In the genomic region with DNA sequence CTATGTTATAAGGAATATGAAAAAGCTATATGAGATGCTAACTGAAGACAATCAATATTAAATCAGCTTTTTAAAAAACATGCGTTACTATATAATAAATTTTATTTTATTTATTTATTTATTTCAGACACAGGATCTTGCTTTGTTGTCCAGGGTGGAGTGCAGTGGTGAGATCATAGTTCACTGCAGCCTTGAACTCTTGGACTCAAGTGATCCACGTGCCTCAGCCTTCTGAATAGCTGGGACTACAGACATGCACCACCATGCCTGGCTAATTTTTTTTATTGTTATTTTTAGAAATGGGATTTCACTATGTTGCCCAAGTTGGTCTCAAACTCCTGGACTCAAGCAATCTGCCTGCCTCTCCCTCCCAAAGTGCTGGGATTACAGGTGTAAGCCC, we compare ENCODE assay signal across 20 cellular contexts.
A peak's percentile ranks its signal among the peaks of the same experiment; 100 is the strongest.
DNase-seq lines count a peak whose midpoint lies in the region; ATAC-seq and TF ChIP-seq lines count a peak whose summit lies in the region.
"Had no signal": no experiment of that assay in that cellular context is flagged by ENCODE, and none has a peak within 500 bp of the region (broad histone marks: within the 10 kb centered on the region; RNA-seq: fewer than 3 reads in every experiment).

No MANE protein-coding gene starts in this region.

- CTCF ChIA-PET in activated CD8-positive, alpha-beta T cell treated with anti-CD3 and anti-CD28 coated beads, Interleukin-2, amount 10 ng/mL, durations not matched to agents 7 days and 5 days (lab: Charles Lee): interaction anchor here (0.6 to 5.2 kb wide), 10 partner anchors 17 to 199 kb away, joined by 3 to 86 read pairs (median 6); no protein-coding TSS in a partner anchor
- CTCF ChIA-PET in activated CD8-positive, alpha-beta T cell treated with anti-CD3 and anti-CD28 coated beads for 36 hours (lab: Charles Lee): interaction anchor here (0.8 to 5.6 kb wide), 17 partner anchors 16 to 202 kb away, joined by 3 to 79 read pairs (median 11); partner anchors contain the start of gene MYL12A

- no peaks in the 10 kb centered on the region for H3K9me3 Mint-ChIP-seq in activated CD8-positive, alpha-beta T cell treated with anti-CD3 and anti-CD28 coated beads, Interleukin-2, amount 10 ng/mL, durations not matched to agents 7 days and 5 days (ENCODE audit: insufficient read depth)
- H3K9me3 Mint-ChIP-seq in activated CD8-positive, alpha-beta T cell treated with anti-CD3 and anti-CD28 coated beads for 36 hours: no peaks in the 10 kb centered on the region
- H3K9me3 Mint-ChIP-seq: CD4-positive, CD25-positive, alpha-beta regulatory T cell; CD8-positive, alpha-beta T cell; HFFc6 had no signal

- H3K27ac ChIP-seq in esophagus muscularis mucosa (replicated peaks in 1 of 4): no peak overlapping the region
- H3K27ac ChIP-seq in liver (ENCODE audit: low read depth in 1 of 2, low read length in 2 of 2): no peak overlapping the region
- H3K27ac ChIP-seq in psoas muscle: peak overlapping the region; percentile 13
- H3K27ac ChIP-seq in WERI-Rb-1: no peak overlapping the region
- H3K27ac ChIP-seq: 22Rv1, BLaER1, C4-2B had no signal

- H3K4me3 Mint-ChIP-seq in activated CD8-positive, alpha-beta T cell treated with anti-CD3 and anti-CD28 coated beads, Interleukin-2, amount 10 ng/mL, durations not matched to agents 7 days and 5 days: no peak overlapping the region
- no peak overlapping the region for H3K4me3 Mint-ChIP-seq in activated CD8-positive, alpha-beta T cell treated with anti-CD3 and anti-CD28 coated beads for 36 hours
- H3K4me3 Mint-ChIP-seq: B cell; CD4-positive, CD25-positive, alpha-beta regulatory T cell; CD8-positive, alpha-beta T cell; HFFc6 had no signal

- H3K4me3 ChIP-seq in esophagus muscularis mucosa (no peak overlapping the region), liver (ENCODE audit: low read depth in 1 of 3, low read length in 3 of 3) (no peak overlapping the region), psoas muscle (no peak overlapping the region), WERI-Rb-1 (ENCODE audit: low read depth, low read length) (no peak overlapping the region)
- H3K4me3 ChIP-seq: BLaER1, HAP-1 had no signal

- TF ChIP-seq CTCF in activated CD8-positive, alpha-beta T cell treated with anti-CD3 and anti-CD28 coated beads for 36 hours (IDR thresholded peaks at IDR 0.05): no peak
- TF ChIP-seq CTCF in esophagus muscularis mucosa (IDR thresholded peaks at IDR 0.05) (no peak), liver (IDR thresholded peaks at IDR 0.05; ENCODE audit: low read depth, low read length, missing input control) (no peak), psoas muscle (IDR thresholded peaks at IDR 0.05) (no peak), WERI-Rb-1 (IDR thresholded peaks at IDR 0.05; ENCODE audit: low read depth, low read length) (no peak)

- H3K9me3 ChIP-seq in esophagus muscularis mucosa: no peaks in the 10 kb centered on the region
- H3K9me3 ChIP-seq in liver (ENCODE audit: control insufficient read depth in 4 of 4, low read length in 3 of 4): no peaks in the 10 kb centered on the region
- no peaks in the 10 kb centered on the region for H3K9me3 ChIP-seq in psoas muscle
- no peaks in the 10 kb centered on the region for H3K9me3 ChIP-seq in WERI-Rb-1 (ENCODE audit: severe bottlenecking)
- H3K9me3 ChIP-seq: BLaER1, Caco-2, HAP-1 had no signal

- no peaks in the 10 kb centered on the region for H3K27me3 Mint-ChIP-seq in activated CD8-positive, alpha-beta T cell treated with anti-CD3 and anti-CD28 coated beads, Interleukin-2, amount 10 ng/mL, durations not matched to agents 7 days and 5 days (ENCODE audit: low read depth)
- H3K27me3 Mint-ChIP-seq in activated CD8-positive, alpha-beta T cell treated with anti-CD3 and anti-CD28 coated beads for 36 hours: no peaks in the 10 kb centered on the region
- H3K27me3 Mint-ChIP-seq: B cell had no signal

- no peak for TF ChIP-seq POLR2A in esophagus muscularis mucosa (IDR thresholded peaks at IDR 0.05; ENCODE audit: low read depth)

- no peak overlapping the region for H3K27ac Mint-ChIP-seq in activated CD8-positive, alpha-beta T cell treated with anti-CD3 and anti-CD28 coated beads, Interleukin-2, amount 10 ng/mL, durations not matched to agents 7 days and 5 days
- no peak overlapping the region for H3K27ac Mint-ChIP-seq in activated CD8-positive, alpha-beta T cell treated with anti-CD3 and anti-CD28 coated beads for 36 hours
- H3K27ac Mint-ChIP-seq: B cell; CD4-positive, CD25-positive, alpha-beta regulatory T cell; CD8-positive, alpha-beta T cell; HFFc6 had no signal

- TF ChIP-seq EP300 in esophagus muscularis mucosa (IDR thresholded peaks at IDR 0.05): no peak

- H3K36me3 Mint-ChIP-seq in activated CD8-positive, alpha-beta T cell treated with anti-CD3 and anti-CD28 coated beads, Interleukin-2, amount 10 ng/mL, durations not matched to agents 7 days and 5 days (ENCODE audit: low read depth): no peaks in the 10 kb centered on the region
- peaks cover 1% of the 10 kb centered on the region for H3K36me3 Mint-ChIP-seq in activated CD8-positive, alpha-beta T cell treated with anti-CD3 and anti-CD28 coated beads for 36 hours (ENCODE audit: low read depth)

- no peak for TF ChIP-seq RAD21 in liver (IDR thresholded peaks at IDR 0.05)

- H3K27me3 ChIP-seq in esophagus muscularis mucosa (no peaks in the 10 kb centered on the region), liver (ENCODE audit: control insufficient read depth in 4 of 4, insufficient read depth in 4 of 4, low read length in 3 of 4) (no peaks in the 10 kb centered on the region), psoas muscle (ENCODE audit: insufficient read depth in 3 of 3, low read length in 2 of 3) (no peaks in the 10 kb centered on the region), WERI-Rb-1 (ENCODE audit: insufficient read depth, low read depth, severe bottlenecking) (no peaks in the 10 kb centered on the region)
- H3K27me3 ChIP-seq: BLaER1 had no signal

- WGBS in esophagus muscularis mucosa: 37% methylated on average over 2 of the region's 2 CpGs
- WGBS in liver: 13% methylated on average over 2 of the region's 2 CpGs
- WGBS in psoas muscle, 3 donors: 26 to 54% (median 41%) methylated on average over 2 of the region's 2 CpGs

- H3K36me3 ChIP-seq in esophagus muscularis mucosa (peaks cover 0 to 43% (median 21%) of the 10 kb centered on the region in 4 donors), liver (ENCODE audit: control insufficient read depth in 4 of 4, insufficient read depth in 3 of 4, low read depth in 1 of 4, low read length in 3 of 4) (peaks cover 0 to 6% (median 2%) of the 10 kb centered on the region in 4 donors), psoas muscle (ENCODE audit: insufficient read depth in 1 of 2, low read depth in 1 of 2) (peaks cover 0 to 90% of the 10 kb centered on the region in 2 donors), WERI-Rb-1 (no peaks in the 10 kb centered on the region)
- H3K36me3 ChIP-seq: BLaER1, HAP-1 had no signal

- no peak for ATAC-seq in activated CD8-positive, alpha-beta T cell treated with anti-CD3 and anti-CD28 coated beads, Interleukin-2, amount 10 ng/mL, durations not matched to agents 7 days and 5 days
- no peak for ATAC-seq in activated CD8-positive, alpha-beta T cell treated with anti-CD3 and anti-CD28 coated beads for 36 hours
- ATAC-seq in psoas muscle (no peak), HG03045 (IDR thresholded peaks at IDR 0.05; ENCODE audit: unreplicated experiment) (no peak)
- ATAC-seq: CD8-positive, alpha-beta T cell had no signal

- peaks cover 10% of the 10 kb centered on the region for H3K4me1 Mint-ChIP-seq in activated CD8-positive, alpha-beta T cell treated with anti-CD3 and anti-CD28 coated beads, Interleukin-2, amount 10 ng/mL, durations not matched to agents 7 days and 5 days (ENCODE audit: low read depth)
- peaks cover 9% of the 10 kb centered on the region for H3K4me1 Mint-ChIP-seq in activated CD8-positive, alpha-beta T cell treated with anti-CD3 and anti-CD28 coated beads for 36 hours (ENCODE audit: low read depth)

- POLR2A ChIA-PET in activated CD8-positive, alpha-beta T cell treated with anti-CD3 and anti-CD28 coated beads, Interleukin-2, amount 10 ng/mL, durations not matched to agents 7 days and 5 days (lab: Charles Lee): no interaction called here
- POLR2A ChIA-PET in activated CD8-positive, alpha-beta T cell treated with anti-CD3 and anti-CD28 coated beads for 36 hours (lab: Charles Lee): interaction anchor here (1.1 to 1.3 kb wide), 2 partner anchors 136 to 223 kb away, joined by 3 read pairs; no protein-coding TSS in a partner anchor

- intact Hi-C loops in activated CD8-positive, alpha-beta T cell treated with anti-CD3 and anti-CD28 coated beads for 36 hours (cut with micrococcal nuclease): no loop called here
- intact Hi-C loops in esophagus muscularis mucosa (cut with DNase I) (no loop called here), psoas muscle (cut with DNase I) (loop anchor here in 1 of 2 donors (5.0 kb wide), 1 partner anchor 198 kb away; no protein-coding TSS in a partner anchor)

- H3K9ac ChIP-seq in liver (ENCODE audit: low read depth in 1 of 2, low read length in 2 of 2): no peak overlapping the region
- H3K9ac ChIP-seq: BLaER1 had no signal

- peaks cover 0 to 17% (median 9%) of the 10 kb centered on the region in 4 donors for H3K4me1 ChIP-seq in esophagus muscularis mucosa
- H3K4me1 ChIP-seq in liver (ENCODE audit: control insufficient read depth in 4 of 4, insufficient read depth in 4 of 4, low read length in 3 of 4): no peaks in the 10 kb centered on the region
- H3K4me1 ChIP-seq in psoas muscle: peaks cover 11% of the 10 kb centered on the region
- H3K4me1 ChIP-seq: Caco-2 had no signal

- peak; percentile 11 for DNase-seq in activated CD8-positive, alpha-beta T cell treated with anti-CD3 and anti-CD28 coated beads, Interleukin-2, amount 10 ng/mL, durations not matched to agents 7 days and 5 days
- DNase-seq in activated CD8-positive, alpha-beta T cell treated with anti-CD3 and anti-CD28 coated beads for 36 hours: no peak
- DNase-seq in esophagus muscularis mucosa (ENCODE audit: extremely low spot score): peak; percentile 5
- DNase-seq in psoas muscle: no peak
- no peak for DNase-seq in WERI-Rb-1
- no peak for DNase-seq in midbrain (lab: John Stamatoyannopoulos, UW)
- DNase-seq: Caco-2; CD4-positive, CD25-positive, alpha-beta regulatory T cell; CD8-positive, alpha-beta T cell; DMS153; DND-41; GOT3; HFFc6 had no signal

TF ChIP-seq in liver, 16 proteins besides CTCF, POLR2A, EP300 and RAD21 (continues in another document):
- TF ChIP-seq RXRA (IDR thresholded peaks at IDR 0.05) (peak; percentile 16 to 17), YY1 (IDR thresholded peaks at IDR 0.05) (no peak)

Comparison
In these comparisons a context has a peak if more than half of its experiments do, and no peak if none do; other contexts are left out.
1. DNase-seq: peak in activated CD8-positive, alpha-beta T cell treated with anti-CD3 and anti-CD28 coated beads, Interleukin-2, amount 10 ng/mL, durations not matched to agents 7 days and 5 days (single experiment) and esophagus muscularis mucosa (single experiment); none in activated CD8-positive, alpha-beta T cell treated with anti-CD3 and anti-CD28 coated beads for 36 hours (single experiment), psoas muscle (0 of 2), WERI-Rb-1 (single experiment) and midbrain (single experiment).